Comparison of ENCODE assay signal across 8 cellular contexts in genomic region chr16:3305109-3306068, GRCh38. TPM values are rescaled to one million over a fixed set of nuclear protein-coding genes. Genes with fewer than 3 reads are reported as not detected.
DNase-seq lines count a peak whose midpoint lies in the region; ATAC-seq and TF ChIP-seq lines count a peak whose summit lies in the region.

TSS of gene TIGD7 (minus strand) at chr16:3305430. CDS start at chr16:3300614, 4,816 bp downstream.
TSS of gene ZNF75A (plus strand) at chr16:3305497. CDS start at chr16:3308429, 2,932 bp downstream.

- H3K4me2 ChIP-seq in GM23338: peak within 1 kb of the TSS; percentile 89

- H3K4me1 ChIP-seq in GM23338 (ENCODE audit: insufficient read depth) (no peaks in the 10 kb centered on the region; the same call in 1 of the 2 replicates), SJSA1 (replicated peaks) (peaks cover 13% of the 10 kb centered on the region), gastroesophageal sphincter (peaks cover 0 to 28% (median 12%) of the 10 kb centered on the region in 3 donors)

- peaks cover 6% of the 10 kb centered on the region; the same call in 2 of the 3 replicates for H3K4me1 Mint-ChIP-seq in GM23338
- peaks cover 21% of the 10 kb centered on the region for H3K4me1 Mint-ChIP-seq in activated naive CD4-positive, alpha-beta T cell treated with anti-CD3 and anti-CD28 coated beads for 36 hours (ENCODE audit: low read depth)

- H3K27ac Mint-ChIP-seq in GM23338: no peak within 1 kb of the TSS; the same call in 1 of the 2 replicates
- H3K27ac Mint-ChIP-seq in activated naive CD4-positive, alpha-beta T cell treated with anti-CD3 and anti-CD28 coated beads for 36 hours: peak within 1 kb of the TSS; percentile 77

- peaks cover 8% of the 10 kb centered on the region; the same call in 1 of the 2 replicates for H3F3A ChIP-seq in GM23338 (replicated peaks; ENCODE audit: low read depth)

- TF ChIP-seq CTCF in GM23338 (conservative IDR thresholded peaks at IDR 0.05; ENCODE audit: low read depth in 2 of 2): no peak; a peak in 1 of 4 replicates
- TF ChIP-seq CTCF in gastroesophageal sphincter (IDR thresholded peaks at IDR 0.05): peak in 3 of 4 experiments; percentile 16 to 52 (median 46)

- DNase-seq in EH (ENCODE audit: low read depth) (peak; percentile 90), GM23338 (ENCODE audit: low spot score) (peak; percentile 96), LoVo (ENCODE audit: low spot score) (peak; percentile 65), SJSA1 (ENCODE audit: low read depth in 1 of 2, low spot score in 2 of 2) (peak; percentile 83 to 93), non-pigmented ciliary epithelial cell (ENCODE audit: low read depth) (peak; percentile 43), substantia nigra (lab: John Stamatoyannopoulos, UW) (peak; percentile 47 to 93 (median 87))
- DNase-seq in activated naive CD4-positive, alpha-beta T cell treated with anti-CD3 and anti-CD28 coated beads for 36 hours: peak; percentile 84

- peak; percentile 81 to 82 for TF ChIP-seq POLR2A in gastroesophageal sphincter (IDR thresholded peaks at IDR 0.05)

- 2% methylated on average over 9 of the region's 103 CpGs; no CpG with 5 or more reads in 1 of the 2 donors for WGBS in gastroesophageal sphincter (ENCODE audit: low coverage in 1 of 2), 2 donors

- no peak for TF ChIP-seq EP300 in gastroesophageal sphincter (IDR thresholded peaks at IDR 0.05)

- peaks cover 88% of the 10 kb centered on the region for H3K9me3 Mint-ChIP-seq in GM23338
- H3K9me3 Mint-ChIP-seq in activated naive CD4-positive, alpha-beta T cell treated with anti-CD3 and anti-CD28 coated beads for 36 hours: peaks cover 45% of the 10 kb centered on the region

- peak within 1 kb of the TSS; percentile 77 for H3K4me3 Mint-ChIP-seq in GM23338
- peak within 1 kb of the TSS; percentile 79 for H3K4me3 Mint-ChIP-seq in activated naive CD4-positive, alpha-beta T cell treated with anti-CD3 and anti-CD28 coated beads for 36 hours

- H3K27me3 ChIP-seq in GM23338 (ENCODE audit: insufficient read depth) (peaks cover 5% of the 10 kb centered on the region; the same call in 1 of the 2 replicates), SJSA1 (replicated peaks) (no peaks in the 10 kb centered on the region), gastroesophageal sphincter (no peaks in the 10 kb centered on the region)

- CTCF ChIA-PET in activated naive CD4-positive, alpha-beta T cell treated with anti-CD3 and anti-CD28 coated beads for 36 hours (lab: Charles Lee): interaction anchor here (1.2 to 1.8 kb wide), 2 partner anchors 21 to 38 kb away, joined by 4 to 5 read pairs; no protein-coding TSS in a partner anchor

- H3K9me3 ChIP-seq in SJSA1 (replicated peaks) (peaks cover 26% of the 10 kb centered on the region), gastroesophageal sphincter (peaks cover 0 to 84% (median 0%) of the 10 kb centered on the region in 3 donors)

- peak within 1 kb of the TSS; percentile 69 for H3K4me3 ChIP-seq in GM23338
- H3K4me3 ChIP-seq in SJSA1: peak within 1 kb of the TSS; percentile 67
- peak within 1 kb of the TSS; percentile 77 to 83 for H3K4me3 ChIP-seq in gastroesophageal sphincter

- H3K36me3 Mint-ChIP-seq in GM23338 (ENCODE audit: low read depth): peaks cover 88% of the 10 kb centered on the region
- H3K36me3 Mint-ChIP-seq in activated naive CD4-positive, alpha-beta T cell treated with anti-CD3 and anti-CD28 coated beads for 36 hours (ENCODE audit: low read depth): peaks cover 76% of the 10 kb centered on the region

- no peaks in the 10 kb centered on the region for H4K20me1 ChIP-seq in GM23338 (replicated peaks; ENCODE audit: insufficient read depth)

- peaks cover 19% of the 10 kb centered on the region for H3K27me3 Mint-ChIP-seq in GM23338 (ENCODE audit: insufficient read depth, low read depth, poor library complexity)
- no peaks in the 10 kb centered on the region for H3K27me3 Mint-ChIP-seq in activated naive CD4-positive, alpha-beta T cell treated with anti-CD3 and anti-CD28 coated beads for 36 hours (ENCODE audit: low read depth)

- H3K27ac ChIP-seq in GM23338 (ENCODE audit: low read depth): peak within 1 kb of the TSS; percentile 86; the same call in 1 of the 2 replicates
- H3K27ac ChIP-seq in SJSA1: peak within 1 kb of the TSS; percentile 81
- H3K27ac ChIP-seq in gastroesophageal sphincter: peak within 1 kb of the TSS; percentile 79 to 95 (median 93)
- H3K27ac ChIP-seq in substantia nigra (ENCODE audit: low read depth, low read length, poor library complexity, severe bottlenecking): peak within 1 kb of the TSS; percentile 86

- peaks cover 32% of the 10 kb centered on the region for H3K36me3 ChIP-seq in GM23338 (ENCODE audit: insufficient read depth)
- peaks cover 73% of the 10 kb centered on the region for H3K36me3 ChIP-seq in SJSA1
- peaks cover 3 to 62% of the 10 kb centered on the region in 2 donors for H3K36me3 ChIP-seq in gastroesophageal sphincter

- ATAC-seq in GM23338 (peak; percentile 99), gastroesophageal sphincter (peak; percentile 99)

- peaks cover 34% of the 10 kb centered on the region for H3K79me2 ChIP-seq in GM23338 (replicated peaks; ENCODE audit: insufficient read depth)

- intact Hi-C loops in activated naive CD4-positive, alpha-beta T cell treated with anti-CD3 and anti-CD28 coated beads for 36 hours (cut with micrococcal nuclease): loop anchor here (1.0 to 5.0 kb wide), 7 partner anchors 22 to 152 kb away; partner anchors contain the start of genes ZNF200 and ZNF263

- peaks cover 22% of the 10 kb centered on the region for H3K9me2 ChIP-seq in GM23338 (ENCODE audit: insufficient read depth)

- H2AFZ ChIP-seq in GM23338: peak within 1 kb of the TSS; percentile 99

TF ChIP-seq in GM23338, 12 proteins besides CTCF, POLR2A, EP300 and RAD21 (continues in another document):
- TF ChIP-seq POLR2AphosphoS5 (IDR thresholded peaks at IDR 0.05; ENCODE audit: low read depth) (peak; percentile 94), REST (IDR thresholded peaks at IDR 0.05; ENCODE audit: unreplicated experiment) (no peak), EZH2 (IDR thresholded peaks at IDR 0.05; ENCODE audit: low read depth, unreplicated experiment) (no peak), EZH2phosphoT487 (IDR thresholded peaks at IDR 0.05; ENCODE audit: unreplicated experiment) (no peak), NANOG (IDR thresholded peaks at IDR 0.05; ENCODE audit: borderline replicate concordance) (no peak), ZNF331 (CRISPR knock-in tag; IDR thresholded peaks at IDR 0.05; ENCODE audit: low read depth) (no peak)

RNA-seq across cellular contexts. Expression of gene TIGD7, which starts in this region (rescaled TPM):
- 8.0 and 8.5 TPM in 2 replicates for total RNA-seq in GM23338 (2014; rRNA removed; shearing (Covaris generic))
- 3.9 and 4.1 TPM in 2 replicates for polyA plus RNA-seq in GM23338 (2016; fragmentation: Nextera tagmentation; extraction: Ambion mirVana)
- total RNA-seq in SJSA1 (2014; rRNA removed; shearing (Covaris generic)): 2.1 and 11.1 TPM in 2 replicates
- 1 to 10 TPM; 3.8 to 4.1 TPM for total RNA-seq in activated naive CD4-positive, alpha-beta T cell treated with anti-CD3 and anti-CD28 coated beads for 36 hours
- total RNA-seq in gastroesophageal sphincter: 1 to 10 TPM; 4.4 to 8.3 (median 6.2) TPM

RNA-seq across cellular contexts. Expression of gene ZNF75A, which starts in this region (rescaled TPM):
- 31.3 and 36.9 TPM in 2 replicates for total RNA-seq in GM23338 (2014; rRNA removed; shearing (Covaris generic))
- polyA plus RNA-seq in GM23338 (2016; fragmentation: Nextera tagmentation; extraction: Ambion mirVana): 24.3 and 29.6 TPM in 2 replicates
- 15.5 and 16.8 TPM in 2 replicates for total RNA-seq in SJSA1 (2014; rRNA removed; shearing (Covaris generic))
- total RNA-seq in activated naive CD4-positive, alpha-beta T cell treated with anti-CD3 and anti-CD28 coated beads for 36 hours: 10 to 100 TPM; 10.5 to 12.4 TPM
- total RNA-seq in gastroesophageal sphincter: 10 to 100 TPM; 19.0 to 28.8 (median 27.3) TPM

Comparison
In these comparisons a context has a peak if more than half of its experiments do, and no peak if none do; other contexts are left out.
1. Peak in every context shown above with its lines: DNase-seq, ATAC-seq, H3K4me3 ChIP-seq and H3K27ac ChIP-seq.
2. DNase-seq: peak in every context shown above with its lines; median percentile 96 in GM23338; 90 in EH; 88 in SJSA1; 87 in substantia nigra; 84 in activated naive CD4-positive, alpha-beta T cell treated with anti-CD3 and anti-CD28 coated beads for 36 hours; 65 in LoVo; 43 in non-pigmented ciliary epithelial cell.
3. CTCF ChIP-seq: peak in gastroesophageal sphincter (3 of 4); none in GM23338 (0 of 2).